Comparison of ENCODE assay signal across 13 cellular contexts in the genomic region with DNA sequence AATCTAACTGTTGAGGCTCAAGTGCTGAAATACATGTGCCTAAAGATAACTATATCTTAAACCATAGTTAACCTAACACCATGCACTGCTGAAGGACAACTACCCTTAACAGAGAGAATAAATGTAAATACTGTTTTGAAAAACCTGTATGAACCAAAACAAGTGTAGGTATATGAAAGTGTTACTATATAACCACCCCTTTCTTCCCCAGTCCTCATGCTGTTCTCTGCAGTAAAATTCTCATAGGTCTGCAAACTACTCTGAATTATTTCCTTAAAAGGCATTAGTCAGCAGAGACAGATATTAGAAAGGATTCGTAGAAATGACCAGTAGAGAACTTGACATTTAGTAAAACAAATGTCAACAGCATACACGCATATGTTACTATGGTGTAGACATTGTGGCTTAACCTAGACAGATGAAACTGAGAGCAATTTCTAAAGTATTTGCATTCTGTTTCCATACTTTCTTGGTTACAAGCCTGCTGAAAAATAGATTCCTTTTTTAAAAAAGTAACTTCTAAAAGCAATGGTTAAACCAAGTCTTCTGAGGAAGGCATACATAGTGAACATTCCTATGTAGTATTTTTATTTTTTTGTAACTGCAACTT. TPM values are rescaled to one million over a fixed set of nuclear protein-coding genes. Genes with fewer than 3 reads are reported as not detected.
DNase-seq lines count a peak whose midpoint lies in the region; ATAC-seq and TF ChIP-seq lines count a peak whose summit lies in the region.
"Had no signal": no experiment of that assay in that cellular context is flagged by ENCODE, and none has a peak within 500 bp of the region (broad histone marks: within the 10 kb centered on the region; RNA-seq: fewer than 3 reads in every experiment).

No MANE protein-coding gene starts in this region.

- no peak for TF ChIP-seq CTCF in CD4-positive, alpha-beta T cell (IDR thresholded peaks at IDR 0.05)

- DNase-seq in COR-L47 (lab: John Stamatoyannopoulos, UW): no peak
- DNase-seq in activated CD4-positive, alpha-beta T cell treated with anti-CD3 and anti-CD28 coated beads, Interleukin-2, amount 10 ng/mL, durations not matched to agents 7 days and 5 days: no peak
- DNase-seq in middle frontal gyrus (ENCODE audit: extremely low spot score, low spot score): no peak
- DNase-seq in CD4-positive, alpha-beta T cell: no peak
- DNase-seq: activated CD4-positive, alpha-beta T cell treated with anti-CD3 and anti-CD28 coated beads for 1 hour; left colon; NCI-H1930; uterus had no signal

- no peaks in the 10 kb centered on the region for H3K36me3 Mint-ChIP-seq in activated CD4-positive, alpha-beta T cell treated with anti-CD3 and anti-CD28 coated beads, Interleukin-2, amount 10 ng/mL, durations not matched to agents 7 days and 5 days (ENCODE audit: low read depth)
- H3K36me3 Mint-ChIP-seq in CD4-positive, alpha-beta T cell (ENCODE audit: low read depth): no peaks in the 10 kb centered on the region

- H3K27me3 ChIP-seq in BLaER1 treated with 17β-estradiol and CSF1 and Interleukin-3, amounts not matched to agents 10 nM and 100 nM: no peaks in the 10 kb centered on the region
- H3K27me3 ChIP-seq in CD4-positive, alpha-beta T cell (ENCODE audit: control insufficient read depth, insufficient read depth, low read length): no peaks in the 10 kb centered on the region
- H3K27me3 ChIP-seq: uterus had no signal

- no peak overlapping the region for H3K27ac Mint-ChIP-seq in activated CD4-positive, alpha-beta T cell treated with anti-CD3 and anti-CD28 coated beads, Interleukin-2, amount 10 ng/mL, durations not matched to agents 7 days and 5 days
- H3K27ac Mint-ChIP-seq in CD4-positive, alpha-beta T cell: no peak overlapping the region

- H3K9ac ChIP-seq in BLaER1 treated with 17β-estradiol and CSF1 and Interleukin-3, amounts not matched to agents 10 nM and 100 nM: peak overlapping the region in 4 of 11 experiments; percentile 11 to 74 (median 72); a peak in 5 of 22 replicates

- H3K9me3 ChIP-seq in BLaER1 treated with 17β-estradiol and CSF1 and Interleukin-3, amounts not matched to agents 10 nM and 100 nM (replicated peaks in 1 of 11): peaks cover 0 to 20% (median 11%) of the 10 kb centered on the region in 11 experiments; a peak in 12 of 22 replicates
- no peaks in the 10 kb centered on the region for H3K9me3 ChIP-seq in CD4-positive, alpha-beta T cell (ENCODE audit: control insufficient read depth, low read length)
- H3K9me3 ChIP-seq: uterus had no signal

- H3K27ac ChIP-seq in BLaER1 treated with 17β-estradiol and CSF1 and Interleukin-3, amounts not matched to agents 10 nM and 100 nM: peak overlapping the region in 7 of 11 experiments; percentile 70 to 84 (median 78); a peak in 11 of 22 replicates
- H3K27ac ChIP-seq in CD4-positive, alpha-beta T cell (ENCODE audit: low read depth, low read length): no peak overlapping the region
- H3K27ac ChIP-seq: uterus had no signal

- H3K9me3 Mint-ChIP-seq in activated CD4-positive, alpha-beta T cell treated with anti-CD3 and anti-CD28 coated beads, Interleukin-2, amount 10 ng/mL, durations not matched to agents 7 days and 5 days: no peaks in the 10 kb centered on the region
- H3K9me3 Mint-ChIP-seq in CD4-positive, alpha-beta T cell: no peaks in the 10 kb centered on the region

- H3K4me3 ChIP-seq in BLaER1 treated with 17β-estradiol and CSF1 and Interleukin-3, amounts not matched to agents 10 nM and 100 nM: peak overlapping the region in 2 of 10 experiments; percentile 12 to 51; a peak in 3 of 20 replicates
- H3K4me3 ChIP-seq: uterus had no signal

- ATAC-seq in GM19438 (IDR thresholded peaks at IDR 0.05; ENCODE audit: low read depth, unreplicated experiment) (peak; percentile 70), HG02884 (IDR thresholded peaks at IDR 0.05; ENCODE audit: unreplicated experiment) (peak; percentile 84), HG03575 (IDR thresholded peaks at IDR 0.05; ENCODE audit: extremely low read depth, insufficient number of reproducible peaks, low FRiP score, unreplicated experiment) (peak; percentile 75)
- no peak for ATAC-seq in CD4-positive, alpha-beta T cell (ENCODE audit: poor library complexity)
- ATAC-seq: esophagus mucosa, left colon had no signal

- no peaks in the 10 kb centered on the region; a peak in 1 of 22 replicates for H4K20me1 ChIP-seq in BLaER1 treated with 17β-estradiol and CSF1 and Interleukin-3, amounts not matched to agents 10 nM and 100 nM

- intact Hi-C loops in CD4-positive, alpha-beta T cell (cut with DNase I, micrococcal nuclease): no loop called here

- H3K4me2 ChIP-seq in BLaER1 treated with 17β-estradiol and CSF1 and Interleukin-3, amounts not matched to agents 10 nM and 100 nM: peak overlapping the region; percentile 1 to 97 (median 87); a peak in 21 of 22 replicates

- H3K27me3 Mint-ChIP-seq in activated CD4-positive, alpha-beta T cell treated with anti-CD3 and anti-CD28 coated beads, Interleukin-2, amount 10 ng/mL, durations not matched to agents 7 days and 5 days: peaks cover 1% of the 10 kb centered on the region
- peaks cover 12% of the 10 kb centered on the region for H3K27me3 Mint-ChIP-seq in CD4-positive, alpha-beta T cell

- H3K4me1 ChIP-seq in BLaER1 treated with 17β-estradiol and CSF1 and Interleukin-3, amounts not matched to agents 10 nM and 100 nM: peaks cover 46 to 78% (median 63%) of the 10 kb centered on the region in 10 experiments
- H3K4me1 ChIP-seq: uterus had no signal

- peaks cover 0 to 36% (median 15%) of the 10 kb centered on the region in 11 experiments; a peak in 11 of 22 replicates for H3K36me3 ChIP-seq in BLaER1 treated with 17β-estradiol and CSF1 and Interleukin-3, amounts not matched to agents 10 nM and 100 nM
- H3K36me3 ChIP-seq: uterus had no signal

- POLR2A ChIA-PET in activated CD4-positive, alpha-beta T cell treated with anti-CD3 and anti-CD28 coated beads, Interleukin-2, amount 10 ng/mL, durations not matched to agents 7 days and 5 days (lab: Charles Lee): no interaction called here
- POLR2A ChIA-PET in CD4-positive, alpha-beta T cell (lab: Charles Lee): no interaction called here

- H3K4me1 Mint-ChIP-seq in activated CD4-positive, alpha-beta T cell treated with anti-CD3 and anti-CD28 coated beads, Interleukin-2, amount 10 ng/mL, durations not matched to agents 7 days and 5 days: no peaks in the 10 kb centered on the region
- no peaks in the 10 kb centered on the region for H3K4me1 Mint-ChIP-seq in CD4-positive, alpha-beta T cell (ENCODE audit: low read depth)

- H3K4me3 Mint-ChIP-seq in activated CD4-positive, alpha-beta T cell treated with anti-CD3 and anti-CD28 coated beads, Interleukin-2, amount 10 ng/mL, durations not matched to agents 7 days and 5 days: no peak overlapping the region
- H3K4me3 Mint-ChIP-seq in CD4-positive, alpha-beta T cell: no peak overlapping the region

- CTCF ChIA-PET in activated CD4-positive, alpha-beta T cell treated with anti-CD3 and anti-CD28 coated beads, Interleukin-2, amount 10 ng/mL, durations not matched to agents 7 days and 5 days (lab: Charles Lee): no interaction called here
- CTCF ChIA-PET in CD4-positive, alpha-beta T cell (lab: Charles Lee): no interaction called here

RNA-seq across cellular contexts. Expression of a gene that starts 13.9 kb away (rescaled TPM):
- under 1 TPM in 1 of 2 experiments, not detected in 1; 0.22 TPM for total RNA-seq in activated CD4-positive, alpha-beta T cell treated with anti-CD3 and anti-CD28 coated beads, Interleukin-2, amount 10 ng/mL, durations not matched to agents 7 days and 5 days
- total RNA-seq in CD4-positive, alpha-beta T cell: not detected
